ENCODE assay signal across 7 cellular contexts in genomic region chr9:19102631-19103345, GRCh38.
DNase-seq lines count a peak whose midpoint lies in the region; ATAC-seq lines count a peak whose summit lies in the region.

HAUS6 (minus strand) TSS chr9:19102904; CDS start chr9:19102651, 253 bp downstream.

- no peaks in the 10 kb centered on the region for H3K36me3 ChIP-seq in rectal smooth muscle tissue (ENCODE audit: control insufficient read depth, insufficient read depth, low read length)

- ATAC-seq in GM18508 (IDR thresholded peaks at IDR 0.05; ENCODE audit: insufficient read depth, unreplicated experiment) = peak; percentile 96
- peak; percentile 99 for ATAC-seq in HG03025 (IDR thresholded peaks at IDR 0.05; ENCODE audit: low FRiP score, unreplicated experiment)

- no peaks in the 10 kb centered on the region for H3K27me3 ChIP-seq in rectal smooth muscle tissue (ENCODE audit: control insufficient read depth, insufficient read depth, low read length)

- H3K4me1 ChIP-seq in rectal smooth muscle tissue (ENCODE audit: control insufficient read depth, insufficient read depth, low read length) = peaks cover 2% of the 10 kb centered on the region

- peak; percentile 98 to 99 for DNase-seq in NCI-H2081 (lab: John Stamatoyannopoulos, UW)
- peak; percentile 75 for DNase-seq in T1000 (lab: John Stamatoyannopoulos, UW)
- peak; percentile 98 for DNase-seq in astrocyte of the hippocampus (ENCODE audit: low read depth, low spot score)
- DNase-seq in hepatic stellate cell (ENCODE audit: low spot score) = peak; percentile 93

- peak within 1 kb of the TSS; percentile 89 for H3K27ac ChIP-seq in rectal smooth muscle tissue (ENCODE audit: low read depth, low read length)

- H3K4me3 ChIP-seq in rectal smooth muscle tissue (ENCODE audit: low read length) = peak within 1 kb of the TSS; percentile 76

- peak within 1 kb of the TSS; percentile 42 for H3K9ac ChIP-seq in rectal smooth muscle tissue (ENCODE audit: low read length)

Comparison
In these comparisons a context has a peak if more than half of its experiments do, and no peak if none do; other contexts are left out.
1. Peak in every context shown above with its lines: DNase-seq, ATAC-seq, H3K4me3 ChIP-seq and H3K27ac ChIP-seq.